In the genomic region with DNA sequence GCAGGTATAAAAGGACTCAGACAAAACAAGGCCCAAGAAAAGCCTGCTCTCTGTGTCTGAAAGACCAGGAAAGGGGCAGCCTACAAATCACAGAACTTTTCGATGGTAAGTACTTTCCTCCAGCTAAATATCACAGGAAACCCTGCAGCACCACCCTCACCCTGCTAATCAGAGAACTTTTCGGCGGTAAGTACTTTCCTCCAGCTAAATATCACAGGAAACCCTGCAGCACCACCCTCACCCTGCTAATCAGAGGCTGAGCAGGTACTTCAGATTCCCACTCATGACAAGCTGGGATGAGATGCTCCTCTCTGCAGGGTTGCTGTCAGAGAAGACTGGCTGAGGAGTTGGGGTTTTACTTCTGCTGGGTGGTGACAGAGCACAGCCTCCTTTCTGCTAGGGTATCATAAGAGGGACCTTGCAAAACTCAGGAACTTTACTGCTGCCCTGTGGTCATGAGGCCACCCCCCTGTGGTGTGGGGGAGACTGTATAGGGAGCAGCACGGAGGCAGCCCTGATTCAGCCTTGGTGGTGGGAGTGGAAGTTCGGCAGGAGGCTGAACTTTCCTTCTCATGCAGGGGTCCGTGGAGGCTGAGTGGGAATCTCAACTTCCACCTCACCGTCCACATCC, we compare ENCODE assay signal across 1 cellular context.
TF ChIP-seq lines count a peak whose summit lies in the region.

No MANE protein-coding gene starts in this region.

TF ChIP-seq in K562, 482 proteins besides CTCF, POLR2A, EP300 and RAD21 (continued from another document):
- TF ChIP-seq, protein P1, sequence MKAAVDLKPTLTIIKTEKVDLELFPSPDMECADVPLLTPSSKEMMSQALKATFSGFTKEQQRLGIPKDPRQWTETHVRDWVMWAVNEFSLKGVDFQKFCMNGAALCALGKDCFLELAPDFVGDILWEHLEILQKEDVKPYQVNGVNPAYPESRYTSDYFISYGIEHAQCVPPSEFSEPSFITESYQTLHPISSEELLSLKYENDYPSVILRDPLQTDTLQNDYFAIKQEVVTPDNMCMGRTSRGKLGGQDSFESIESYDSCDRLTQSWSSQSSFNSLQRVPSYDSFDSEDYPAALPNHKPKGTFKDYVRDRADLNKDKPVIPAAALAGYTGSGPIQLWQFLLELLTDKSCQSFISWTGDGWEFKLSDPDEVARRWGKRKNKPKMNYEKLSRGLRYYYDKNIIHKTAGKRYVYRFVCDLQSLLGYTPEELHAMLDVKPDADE (conservative IDR thresholded peaks at IDR 0.05; ENCODE audit: control insufficient read depth, low read depth, low read length): no peak
- TF ChIP-seq PCBP1 (IDR thresholded peaks at IDR 0.05; ENCODE audit: low read depth, low read length, poor library complexity, severe bottlenecking) (no peak), KLF10 (CRISPR knock-in tag; IDR thresholded peaks at IDR 0.05) (no peak), HCFC1 (IDR thresholded peaks at IDR 0.05; ENCODE audit: low read depth, low read length) (no peak), ZNF263 (CRISPR knock-in tag; IDR thresholded peaks at IDR 0.05; ENCODE audit: borderline replicate concordance) (no peak), ZNF253 (CRISPR knock-in tag; conservative IDR thresholded peaks at IDR 0.05) (no peak), GABPA (tag; conservative IDR thresholded peaks at IDR 0.05; ENCODE audit: low read depth) (no peak), FIP1L1 (IDR thresholded peaks at IDR 0.05; ENCODE audit: low read depth, low read length, poor library complexity, severe bottlenecking) (no peak), NFIX (CRISPR knock-in tag; IDR thresholded peaks at IDR 0.05; ENCODE audit: low read depth) (no peak), HIVEP1 (CRISPR knock-in tag; IDR thresholded peaks at IDR 0.05) (no peak), HLTF (IDR thresholded peaks at IDR 0.05) (no peak), PHB2 (IDR thresholded peaks at IDR 0.05; ENCODE audit: low read depth) (no peak), NBN (IDR thresholded peaks at IDR 0.05; ENCODE audit: low read depth) (no peak)
- TF ChIP-seq, protein P2, sequence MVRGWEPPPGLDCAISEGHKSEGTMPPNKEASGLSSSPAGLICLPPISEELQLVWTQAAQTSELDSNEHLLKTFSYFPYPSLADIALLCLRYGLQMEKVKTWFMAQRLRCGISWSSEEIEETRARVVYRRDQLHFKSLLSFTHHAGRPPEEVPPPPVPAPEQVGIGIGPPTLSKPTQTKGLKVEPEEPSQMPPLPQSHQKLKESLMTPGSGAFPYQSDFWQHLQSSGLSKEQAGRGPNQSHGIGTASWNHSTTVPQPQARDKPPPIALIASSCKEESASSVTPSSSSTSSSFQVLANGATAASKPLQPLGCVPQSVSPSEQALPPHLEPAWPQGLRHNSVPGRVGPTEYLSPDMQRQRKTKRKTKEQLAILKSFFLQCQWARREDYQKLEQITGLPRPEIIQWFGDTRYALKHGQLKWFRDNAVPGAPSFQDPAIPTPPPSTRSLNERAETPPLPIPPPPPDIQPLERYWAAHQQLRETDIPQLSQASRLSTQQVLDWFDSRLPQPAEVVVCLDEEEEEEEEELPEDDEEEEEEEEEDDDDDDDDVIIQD (CRISPR knock-in tag; IDR thresholded peaks at IDR 0.05): no peak
- TF ChIP-seq, protein P3, sequence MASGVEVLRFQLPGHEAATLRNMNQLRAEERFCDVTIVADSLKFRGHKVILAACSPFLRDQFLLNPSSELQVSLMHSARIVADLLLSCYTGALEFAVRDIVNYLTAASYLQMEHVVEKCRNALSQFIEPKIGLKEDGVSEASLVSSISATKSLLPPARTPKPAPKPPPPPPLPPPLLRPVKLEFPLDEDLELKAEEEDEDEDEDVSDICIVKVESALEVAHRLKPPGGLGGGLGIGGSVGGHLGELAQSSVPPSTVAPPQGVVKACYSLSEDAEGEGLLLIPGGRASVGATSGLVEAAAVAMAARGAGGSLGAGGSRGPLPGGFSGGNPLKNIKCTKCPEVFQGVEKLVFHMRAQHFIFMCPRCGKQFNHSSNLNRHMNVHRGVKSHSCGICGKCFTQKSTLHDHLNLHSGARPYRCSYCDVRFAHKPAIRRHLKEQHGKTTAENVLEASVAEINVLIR (CRISPR knock-in tag; IDR thresholded peaks at IDR 0.05): no peak
- TF ChIP-seq, protein P4, sequence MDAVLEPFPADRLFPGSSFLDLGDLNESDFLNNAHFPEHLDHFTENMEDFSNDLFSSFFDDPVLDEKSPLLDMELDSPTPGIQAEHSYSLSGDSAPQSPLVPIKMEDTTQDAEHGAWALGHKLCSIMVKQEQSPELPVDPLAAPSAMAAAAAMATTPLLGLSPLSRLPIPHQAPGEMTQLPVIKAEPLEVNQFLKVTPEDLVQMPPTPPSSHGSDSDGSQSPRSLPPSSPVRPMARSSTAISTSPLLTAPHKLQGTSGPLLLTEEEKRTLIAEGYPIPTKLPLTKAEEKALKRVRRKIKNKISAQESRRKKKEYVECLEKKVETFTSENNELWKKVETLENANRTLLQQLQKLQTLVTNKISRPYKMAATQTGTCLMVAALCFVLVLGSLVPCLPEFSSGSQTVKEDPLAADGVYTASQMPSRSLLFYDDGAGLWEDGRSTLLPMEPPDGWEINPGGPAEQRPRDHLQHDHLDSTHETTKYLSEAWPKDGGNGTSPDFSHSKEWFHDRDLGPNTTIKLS (IDR thresholded peaks at IDR 0.05; ENCODE audit: borderline replicate concordance, low read depth): no peak
